In genomic region chr7:99224948-99225265, GRCh38 we compare ENCODE assay signal across 1 cellular context.
TF ChIP-seq lines count a peak whose summit lies in the region.

No MANE protein-coding gene starts in this region.

TF ChIP-seq in HepG2, 621 proteins besides CTCF, POLR2A, EP300 and RAD21:
- TF ChIP-seq, protein P1, sequence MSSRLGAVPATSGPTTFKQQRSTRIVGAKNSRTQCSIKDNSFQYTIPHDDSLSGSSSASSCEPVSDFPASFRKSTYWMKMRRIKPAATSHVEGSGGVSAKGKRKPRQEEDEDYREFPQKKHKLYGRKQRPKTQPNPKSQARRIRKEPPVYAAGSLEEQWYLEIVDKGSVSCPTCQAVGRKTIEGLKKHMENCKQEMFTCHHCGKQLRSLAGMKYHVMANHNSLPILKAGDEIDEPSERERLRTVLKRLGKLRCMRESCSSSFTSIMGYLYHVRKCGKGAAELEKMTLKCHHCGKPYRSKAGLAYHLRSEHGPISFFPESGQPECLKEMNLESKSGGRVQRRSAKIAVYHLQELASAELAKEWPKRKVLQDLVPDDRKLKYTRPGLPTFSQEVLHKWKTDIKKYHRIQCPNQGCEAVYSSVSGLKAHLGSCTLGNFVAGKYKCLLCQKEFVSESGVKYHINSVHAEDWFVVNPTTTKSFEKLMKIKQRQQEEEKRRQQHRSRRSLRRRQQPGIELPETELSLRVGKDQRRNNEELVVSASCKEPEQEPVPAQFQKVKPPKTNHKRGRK (CRISPR knock-in tag; IDR thresholded peaks at IDR 0.05): 0 out of 2 replicates have a peak, but pooled peaks have one; percentile 48
